12 cellular contexts compared by ENCODE assay signal in genomic region chr19:58561373-58562125, GRCh38. TPM values are rescaled to one million over a fixed set of nuclear protein-coding genes. Genes with fewer than 3 reads are reported as not detected.
DNase-seq lines count a peak whose midpoint lies in the region; ATAC-seq and TF ChIP-seq lines count a peak whose summit lies in the region.
"Had no signal": no experiment of that assay in that cellular context is flagged by ENCODE, and none has a peak within 500 bp of the region (broad histone marks: within the 10 kb centered on the region; RNA-seq: fewer than 3 reads in every experiment).

No MANE protein-coding gene starts in this region.

- H3K4me1 ChIP-seq in CD4-positive, CD25-positive, alpha-beta regulatory T cell (ENCODE audit: control insufficient read depth, insufficient read depth, low read length, poor library complexity, severe bottlenecking) = peaks cover 54% of the 10 kb centered on the region
- H3K4me1 ChIP-seq in OCI-LY1 (ENCODE audit: insufficient read depth, low read length, severe bottlenecking) (peaks cover 54% of the 10 kb centered on the region), neuronal stem cell (ENCODE audit: control insufficient read depth in 2 of 2, insufficient read depth in 1 of 2, low read depth in 1 of 2, low read length in 2 of 2) (peaks cover 13 to 24% of the 10 kb centered on the region in 2 donors)

- no peak for TF ChIP-seq CTCF in OCI-LY1 (IDR thresholded peaks at IDR 0.05; ENCODE audit: low read length)

- H3K23ac ChIP-seq in neuronal stem cell (ENCODE audit: low read depth, low read length, poor library complexity) = peak overlapping the region; percentile 98

- H3F3A ChIP-seq in OCI-LY1 (ENCODE audit: insufficient read depth, low read length) = peaks cover 18% of the 10 kb centered on the region

- H3K4ac ChIP-seq in neuronal stem cell (ENCODE audit: low read length) = peak overlapping the region; percentile 97

- no peak overlapping the region for H2BK120ac ChIP-seq in neuronal stem cell (ENCODE audit: low read depth, low read length)

- ATAC-seq in CD4-positive, CD25-positive, alpha-beta regulatory T cell (ENCODE audit: low read depth in 2 of 2) = no peak
- no peak for ATAC-seq in effector memory CD8-positive, alpha-beta T cell (replicated peaks)
- ATAC-seq in GM19023 (IDR thresholded peaks at IDR 0.05; ENCODE audit: unreplicated experiment) (no peak), HG03095 (IDR thresholded peaks at IDR 0.05; ENCODE audit: unreplicated experiment) (no peak)
- ATAC-seq: sciatic nerve had no signal

- H3K14ac ChIP-seq in neuronal stem cell (ENCODE audit: low read length) = no peak overlapping the region

- peak overlapping the region; percentile 61 for H3K27ac ChIP-seq in CD4-positive, CD25-positive, alpha-beta regulatory T cell (ENCODE audit: insufficient read depth, low read length, poor library complexity, severe bottlenecking)
- peak overlapping the region; percentile 99 for H3K27ac ChIP-seq in OCI-LY1 (ENCODE audit: low read depth, low read length, poor library complexity, severe bottlenecking)
- no peak overlapping the region for H3K27ac ChIP-seq in neuronal stem cell (replicated peaks; ENCODE audit: low read length)
- H3K27ac ChIP-seq: HL-60 had no signal

- peak overlapping the region; percentile 88 to 97 (median 96) for H3K4me3 Mint-ChIP-seq in CD4-positive, CD25-positive, alpha-beta regulatory T cell
- H3K4me3 Mint-ChIP-seq in effector memory CD8-positive, alpha-beta T cell = peak overlapping the region; percentile 80 to 99

- H3K79me1 ChIP-seq in neuronal stem cell (ENCODE audit: low read depth, low read length) = peaks cover 4% of the 10 kb centered on the region

- H2BK15ac ChIP-seq in neuronal stem cell (ENCODE audit: low read length) = peak overlapping the region; percentile 97

- peaks cover 5% of the 10 kb centered on the region for H3K36me3 Mint-ChIP-seq in CD4-positive, CD25-positive, alpha-beta regulatory T cell
- peaks cover 43% of the 10 kb centered on the region for H3K36me3 Mint-ChIP-seq in effector memory CD8-positive, alpha-beta T cell (ENCODE audit: insufficient read depth)

- H4K20me1 ChIP-seq in OCI-LY1 (ENCODE audit: insufficient read depth, low read length) = no peaks in the 10 kb centered on the region

- peaks cover 15% of the 10 kb centered on the region for H3K79me2 ChIP-seq in OCI-LY1 (ENCODE audit: insufficient read depth, low read length)

- peak overlapping the region; percentile 97 for H3K18ac ChIP-seq in neuronal stem cell (ENCODE audit: low read length)

- no peak overlapping the region for H3K4me3 ChIP-seq in CD4-positive, CD25-positive, alpha-beta regulatory T cell (ENCODE audit: low read depth, low read length)
- H3K4me3 ChIP-seq in OCI-LY1 (ENCODE audit: low read depth, low read length, poor library complexity, severe bottlenecking) = peak overlapping the region; percentile 59
- no peak overlapping the region for H3K4me3 ChIP-seq in neuronal stem cell (ENCODE audit: low read length in 2 of 2)

- H3K27me3 Mint-ChIP-seq in CD4-positive, CD25-positive, alpha-beta regulatory T cell = no peaks in the 10 kb centered on the region
- H3K27me3 Mint-ChIP-seq in effector memory CD8-positive, alpha-beta T cell = no peaks in the 10 kb centered on the region

- no peak for DNase-seq in CD4-positive, CD25-positive, alpha-beta regulatory T cell
- DNase-seq in effector memory CD8-positive, alpha-beta T cell = no peak
- DNase-seq in neuronal stem cell (ENCODE audit: low spot score) (no peak), NCI-H1694 treated with DMSO at 0.1 percent for 48 hours (lab: John Stamatoyannopoulos, UW) (no peak)
- no peak for DNase-seq in activated CD4-positive, CD25-positive, alpha-beta regulatory T cell treated with anti-CD3 and anti-CD28 coated beads, Interleukin-2, amount 50 U/mL, for 72 hours
- DNase-seq: DND-41, NCI-H526 treated with DMSO at 0.1 percent for 48 hours had no signal

- peak overlapping the region; percentile 97 for H4K8ac ChIP-seq in neuronal stem cell (ENCODE audit: low read depth, low read length)

- H3K4me1 Mint-ChIP-seq in CD4-positive, CD25-positive, alpha-beta regulatory T cell = peaks cover 0 to 63% (median 34%) of the 10 kb centered on the region in 4 donors
- peaks cover 36 to 43% of the 10 kb centered on the region in 2 donors for H3K4me1 Mint-ChIP-seq in effector memory CD8-positive, alpha-beta T cell (ENCODE audit: low read depth in 2 of 2)

- no peak overlapping the region for H2BK5ac ChIP-seq in neuronal stem cell (ENCODE audit: low read length)

- H3K4me2 ChIP-seq in OCI-LY1 (ENCODE audit: low read length) (peak overlapping the region; percentile 69), neuronal stem cell (ENCODE audit: insufficient read depth, low read length, poor library complexity, severe bottlenecking) (peak overlapping the region; percentile 68)

- no peaks in the 10 kb centered on the region for H3K27me3 ChIP-seq in CD4-positive, CD25-positive, alpha-beta regulatory T cell (ENCODE audit: control insufficient read depth, insufficient read depth, low read length)
- H3K27me3 ChIP-seq in OCI-LY1 (ENCODE audit: insufficient read depth, low read length) (no peaks in the 10 kb centered on the region), neuronal stem cell (ENCODE audit: control insufficient read depth in 3 of 3, insufficient read depth in 3 of 3, low read depth in 1 of 3, low read length in 3 of 3) (peaks cover 0 to 22% (median 0%) of the 10 kb centered on the region in 3 experiments)

- peaks cover 4% of the 10 kb centered on the region for H3K36me3 ChIP-seq in CD4-positive, CD25-positive, alpha-beta regulatory T cell (ENCODE audit: control insufficient read depth, insufficient read depth, low read length)
- H3K36me3 ChIP-seq in OCI-LY1 (ENCODE audit: insufficient read depth, low read length) (peaks cover 7% of the 10 kb centered on the region; the same call in 1 of the 2 replicates), neuronal stem cell (replicated peaks in 1 of 2; ENCODE audit: control insufficient read depth in 2 of 2, insufficient read depth in 2 of 2, low read length in 2 of 2) (peaks cover 7 to 45% of the 10 kb centered on the region in 2 donors)

- H2AFZ ChIP-seq in OCI-LY1 (ENCODE audit: low read length) (no peak overlapping the region), neuronal stem cell (ENCODE audit: low read length) (no peak overlapping the region)

- no peak overlapping the region for H4K91ac ChIP-seq in neuronal stem cell (ENCODE audit: low read depth, low read length, poor library complexity)

- H3K9me2 ChIP-seq in OCI-LY1 (ENCODE audit: low read depth, low read length) = no peaks in the 10 kb centered on the region

- H3K27ac Mint-ChIP-seq in CD4-positive, CD25-positive, alpha-beta regulatory T cell = peak overlapping the region in 2 of 3 donors; percentile 74 to 98
- H3K27ac Mint-ChIP-seq in effector memory CD8-positive, alpha-beta T cell = peak overlapping the region in 1 of 2 donors; percentile 86

- no peaks in the 10 kb centered on the region for H3K9me3 ChIP-seq in CD4-positive, CD25-positive, alpha-beta regulatory T cell (ENCODE audit: control insufficient read depth in 2 of 2, low read length in 2 of 2)
- H3K9me3 ChIP-seq in OCI-LY1 (ENCODE audit: low read length) (no peaks in the 10 kb centered on the region), neuronal stem cell (replicated peaks in 1 of 2; ENCODE audit: control insufficient read depth in 2 of 2, insufficient read depth in 1 of 2, low read depth in 1 of 2, low read length in 2 of 2) (peaks cover 0 to 6% of the 10 kb centered on the region in 2 donors)

- peak overlapping the region; percentile 91 for H2BK12ac ChIP-seq in neuronal stem cell (ENCODE audit: low read length)

- H3K9me3 Mint-ChIP-seq in CD4-positive, CD25-positive, alpha-beta regulatory T cell = peaks cover 0 to 6% (median 0%) of the 10 kb centered on the region in 7 donors
- H3K9me3 Mint-ChIP-seq in effector memory CD8-positive, alpha-beta T cell = no peaks in the 10 kb centered on the region

- no CpG with 5 or more reads among the region's 16 CpGs for WGBS in neuronal stem cell (ENCODE audit: extremely low coverage in 2 of 2, insufficient read length in 2 of 2, insufficient replicate concordance in 1 of 2), 2 donors

- H2AK5ac ChIP-seq in neuronal stem cell (ENCODE audit: low read depth, low read length) = peak overlapping the region; percentile 85

- H3K9ac ChIP-seq in OCI-LY1 (ENCODE audit: low read length) (peak overlapping the region; percentile 67), neuronal stem cell (ENCODE audit: low read depth, low read length, poor library complexity) (peak overlapping the region; percentile 95)

RNA-seq across cellular contexts. Expression of gene UBE2M, which starts 3.1 kb away (rescaled TPM):
- 50.2 TPM for total RNA-seq in CD4-positive, CD25-positive, alpha-beta regulatory T cell
- 10 to 100 TPM in 2 of 4 donors, 1 to 10 TPM in 2; 8.7 to 17.2 (median 12.9) TPM for polyA plus RNA-seq in CD4-positive, CD25-positive, alpha-beta regulatory T cell
- polyA plus RNA-seq in neuronal stem cell (2013, experiment 1 of 2) = 86.2 TPM
- polyA plus RNA-seq in neuronal stem cell (2013, experiment 2 of 2) = 86.9 TPM

RNA-seq across cellular contexts. Expression of gene CHMP2A, which starts 6.6 kb away (rescaled TPM):
- 83.1 TPM for total RNA-seq in CD4-positive, CD25-positive, alpha-beta regulatory T cell
- polyA plus RNA-seq in CD4-positive, CD25-positive, alpha-beta regulatory T cell = 100 to 1,000 TPM; 210 to 273 (median 240) TPM
- 108 TPM for polyA plus RNA-seq in neuronal stem cell (2013, experiment 1 of 2)
- polyA plus RNA-seq in neuronal stem cell (2013, experiment 2 of 2) = 109 TPM

RNA-seq across cellular contexts. Expression of gene MZF1, which starts 11.6 kb away (rescaled TPM):
- 15.6 TPM for total RNA-seq in CD4-positive, CD25-positive, alpha-beta regulatory T cell
- polyA plus RNA-seq in CD4-positive, CD25-positive, alpha-beta regulatory T cell = 1 to 10 TPM; 7.4 to 8.9 (median 7.9) TPM
- polyA plus RNA-seq in neuronal stem cell (2013, experiment 1 of 2) = 17.1 TPM
- 16.7 TPM for polyA plus RNA-seq in neuronal stem cell (2013, experiment 2 of 2)

RNA-seq across cellular contexts. Expression of gene TRIM28, which starts 17.7 kb away (rescaled TPM):
- 379 TPM for total RNA-seq in CD4-positive, CD25-positive, alpha-beta regulatory T cell
- polyA plus RNA-seq in CD4-positive, CD25-positive, alpha-beta regulatory T cell = 10 to 100 TPM; 34.5 to 52.4 (median 44.0) TPM
- 759 TPM for polyA plus RNA-seq in neuronal stem cell (2013, experiment 1 of 2)
- polyA plus RNA-seq in neuronal stem cell (2013, experiment 2 of 2) = 741 TPM

RNA-seq across cellular contexts. Expression of gene ZBTB45, which starts 41.9 kb away (rescaled TPM):
- total RNA-seq in CD4-positive, CD25-positive, alpha-beta regulatory T cell = 8.0 TPM
- 1 to 10 TPM; 4.2 to 5.7 (median 4.9) TPM for polyA plus RNA-seq in CD4-positive, CD25-positive, alpha-beta regulatory T cell
- 14.3 TPM for polyA plus RNA-seq in neuronal stem cell (2013, experiment 1 of 2)
- 14.8 TPM for polyA plus RNA-seq in neuronal stem cell (2013, experiment 2 of 2)
